Comparison of ENCODE assay signal across 1 cellular context in the genomic region with DNA sequence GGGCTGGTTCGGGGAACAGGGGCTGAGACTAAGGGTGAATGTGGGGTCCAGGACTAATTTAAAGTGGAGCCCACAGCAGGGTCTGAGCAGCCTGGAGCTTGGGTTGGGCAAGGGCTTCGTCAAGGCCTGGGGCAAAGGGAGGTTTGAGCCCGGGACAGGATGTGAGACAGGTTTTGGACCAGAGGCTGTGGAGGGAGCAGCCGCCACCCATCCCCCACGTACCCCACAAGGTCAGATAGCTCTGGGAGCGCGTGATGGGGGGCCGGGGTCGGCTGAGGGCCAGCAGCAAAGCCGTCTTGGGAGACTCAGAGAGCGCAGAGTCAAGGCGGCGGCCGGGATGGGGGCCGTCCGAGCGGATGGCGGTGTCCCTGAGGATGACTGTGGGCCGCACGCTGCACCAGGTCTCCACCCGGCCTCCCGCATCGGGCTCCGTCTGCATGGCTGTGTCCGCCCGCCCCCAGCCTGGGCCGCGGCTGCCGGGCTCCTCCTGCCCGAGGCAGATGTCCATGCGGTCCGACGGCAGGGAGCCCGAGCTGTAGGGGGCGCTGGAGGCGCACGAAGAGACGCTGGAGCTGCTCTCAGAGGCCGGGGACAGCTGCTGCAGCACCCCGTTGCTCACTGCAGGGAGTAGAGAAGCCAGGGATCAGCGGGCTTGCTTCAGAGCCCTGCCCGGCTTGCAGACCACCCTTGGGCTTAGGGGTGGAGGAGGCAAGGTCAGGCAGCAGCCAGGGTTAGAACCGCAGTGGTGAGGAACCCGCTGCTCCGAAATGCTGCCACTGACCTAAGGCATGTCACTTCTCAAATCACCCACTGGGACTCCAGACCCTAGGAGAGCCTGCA.
TF ChIP-seq lines count a peak whose summit lies in the region.

No MANE protein-coding gene starts in this region.

TF ChIP-seq in H1, 55 proteins besides CTCF, POLR2A, EP300 and RAD21:
- TF ChIP-seq JUN (IDR thresholded peaks at IDR 0.05; ENCODE audit: low read depth, low read length) = no peak
- TF ChIP-seq USF2 (IDR thresholded peaks at IDR 0.05; ENCODE audit: low read length) = no peak
- TF ChIP-seq TCF12 (IDR thresholded peaks at IDR 0.05; ENCODE audit: low read depth, low read length) = 0 out of 2 replicates have a peak, but pooled peaks have one; percentile 67
- TF ChIP-seq E2F6 (IDR thresholded peaks at IDR 0.05) = peak; percentile 59; the same call in 1 of the 2 replicates
- peak; percentile 56 for TF ChIP-seq SUZ12 (IDR thresholded peaks at IDR 0.05; ENCODE audit: low read length)
- TF ChIP-seq HDAC2 (IDR thresholded peaks at IDR 0.05; ENCODE audit: borderline replicate concordance in 1 of 2, low read depth in 2 of 2, low read length in 2 of 2) = peak in 1 of 2 experiments; percentile 18; a peak in 1 of 4 replicates
- peak; percentile 53; the same call in 1 of the 2 replicates for TF ChIP-seq GABPA (IDR thresholded peaks at IDR 0.05; ENCODE audit: borderline replicate concordance, insufficient read depth, low read length)
- TF ChIP-seq MAX (IDR thresholded peaks at IDR 0.05) = peak; percentile 94
- peak; percentile 58 for TF ChIP-seq KDM4A (IDR thresholded peaks at IDR 0.05; ENCODE audit: low read depth, low read length, severe bottlenecking)
- TF ChIP-seq FOSL1 (IDR thresholded peaks at IDR 0.05; ENCODE audit: insufficient read depth, low read depth, low read length) = no peak
- TF ChIP-seq SIN3A (conservative IDR thresholded peaks at IDR 0.05 in 1 of 2, IDR thresholded peaks at IDR 0.05 in 1 of 2; ENCODE audit: low read depth in 1 of 2, low read length in 2 of 2) = peak in 1 of 2 experiments; percentile 13; a peak in 2 of 4 replicates
- TF ChIP-seq CREB1 (IDR thresholded peaks at IDR 0.05) = peak; percentile 7; the same call in 1 of the 2 replicates
- TF ChIP-seq TBP (IDR thresholded peaks at IDR 0.05; ENCODE audit: low read depth, low read length) = peak; percentile 33; the same call in 1 of the 2 replicates
